Comparison of ENCODE assay signal across 14 cellular contexts in the genomic region with DNA sequence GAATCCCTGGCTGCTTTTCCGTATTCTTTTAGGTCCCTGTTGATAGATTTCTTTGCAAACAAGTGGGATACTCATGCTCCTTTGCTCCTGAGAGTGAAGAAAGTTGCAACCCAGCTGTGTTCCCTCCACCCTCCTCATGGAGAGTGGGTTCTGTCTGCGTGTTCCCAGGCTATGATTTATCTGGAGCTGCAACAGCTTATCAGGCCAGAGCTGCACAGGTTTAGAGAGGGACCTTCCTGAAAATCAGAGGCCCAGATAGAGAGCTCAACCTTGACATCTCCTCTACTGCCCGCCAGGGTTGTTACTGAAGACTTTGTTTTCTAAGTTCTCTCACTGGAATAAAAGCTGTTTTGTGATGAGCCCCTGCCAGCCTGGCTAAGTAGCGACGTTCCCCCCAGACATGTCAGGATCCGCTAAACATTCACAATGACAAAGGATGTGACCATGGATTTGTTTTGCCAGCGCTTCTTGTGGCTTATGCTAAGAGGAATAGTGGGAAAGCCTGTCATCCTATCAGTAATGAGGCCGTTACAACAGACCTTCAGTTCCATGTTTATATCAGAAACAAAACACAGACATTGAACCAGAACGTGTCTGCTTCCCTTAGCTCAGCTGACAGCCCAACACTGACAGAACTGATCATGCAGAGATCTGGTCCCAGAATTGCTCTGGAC. TPM values are rescaled to one million over a fixed set of nuclear protein-coding genes. Genes with fewer than 3 reads are reported as not detected.
"Had no signal": no experiment of that assay in that cellular context is flagged by ENCODE, and none has a peak within 500 bp of the region (broad histone marks: within the 10 kb centered on the region; RNA-seq: fewer than 3 reads in every experiment).

No MANE protein-coding gene starts in this region.

- H3K27me3 ChIP-seq: body of pancreas, neural progenitor cell, pancreas had no signal

- H3K4me3 Mint-ChIP-seq: activated B cell treated with CpG ODN at 0.5 μM for 24 hours; activated CD4-positive, alpha-beta T cell treated with anti-CD3 and anti-CD28 coated beads, Interleukin-2, amount 10 ng/mL, durations not matched to agents 24 days and 14 days; activated naive CD4-positive, alpha-beta T cell treated with anti-CD3 and anti-CD28 coated beads for 36 hours; neural progenitor cell; stimulated activated naive CD8-positive, alpha-beta T cell treated with anti-CD3 and anti-CD28 coated beads, Interleukin-15, amount 100 ng/mL, for 72 hours; T-helper 1 cell treated with Interleukin-12 subunit alpha and Interleukin-12 subunit beta and Interleukin-4 antibody, amounts not matched to agents 30 μg/mL and 1 μg/mL, for 36 hours had no signal

- H3K36me3 Mint-ChIP-seq: neural progenitor cell had no signal

- ATAC-seq: body of pancreas; esophagus mucosa; left colon; pancreas; stimulated activated naive CD8-positive, alpha-beta T cell treated with anti-CD3 and anti-CD28 coated beads, Interleukin-15, amount 100 ng/mL, for 72 hours had no signal

- H3K4me2 ChIP-seq: neural progenitor cell had no signal

- H3K4me3 ChIP-seq: body of pancreas, neural progenitor cell, pancreas had no signal

- H3K36me3 ChIP-seq: neural progenitor cell had no signal

- DNase-seq: activated B cell treated with CpG ODN at 0.5 μM for 24 hours; activated CD4-positive, alpha-beta T cell treated with anti-CD3 and anti-CD28 coated beads, Interleukin-2, amount 10 ng/mL, durations not matched to agents 24 days and 14 days; activated CD8-positive, alpha-beta memory T cell treated with anti-CD3 and anti-CD28 coated beads for 24 hours; activated naive CD4-positive, alpha-beta T cell treated with anti-CD3 and anti-CD28 coated beads for 36 hours; body of pancreas; cerebellar nuclear complex; left colon; pancreas; stimulated activated CD4-positive, alpha-beta T cell treated with anti-CD3 and anti-CD28 coated beads, Interleukin-15, amount 100 ng/mL, for 24 hours; stimulated activated CD4-positive, alpha-beta T cell treated with anti-CD3 and anti-CD28 coated beads, Interleukin-4, amount 100 ng/mL, for 24 hours; stimulated activated naive CD8-positive, alpha-beta T cell treated with anti-CD3 and anti-CD28 coated beads, Interleukin-15, amount 100 ng/mL, for 72 hours had no signal

- H3K9ac ChIP-seq: neural progenitor cell had no signal

- H3K27ac Mint-ChIP-seq: activated B cell treated with CpG ODN at 0.5 μM for 24 hours; activated CD4-positive, alpha-beta T cell treated with anti-CD3 and anti-CD28 coated beads, Interleukin-2, amount 10 ng/mL, durations not matched to agents 24 days and 14 days; activated naive CD4-positive, alpha-beta T cell treated with anti-CD3 and anti-CD28 coated beads for 36 hours; neural progenitor cell; stimulated activated naive CD8-positive, alpha-beta T cell treated with anti-CD3 and anti-CD28 coated beads, Interleukin-15, amount 100 ng/mL, for 72 hours; T-helper 1 cell treated with Interleukin-12 subunit alpha and Interleukin-12 subunit beta and Interleukin-4 antibody, amounts not matched to agents 30 μg/mL and 1 μg/mL, for 36 hours had no signal

- H3K9me3 ChIP-seq: body of pancreas, pancreas had no signal

- H3K27ac ChIP-seq: body of pancreas, neural progenitor cell, pancreas had no signal

- H3K9me3 Mint-ChIP-seq: activated B cell treated with CpG ODN at 0.5 μM for 24 hours; activated CD4-positive, alpha-beta T cell treated with anti-CD3 and anti-CD28 coated beads, Interleukin-2, amount 10 ng/mL, durations not matched to agents 24 days and 14 days; activated naive CD4-positive, alpha-beta T cell treated with anti-CD3 and anti-CD28 coated beads for 36 hours; neural progenitor cell; T-helper 1 cell treated with Interleukin-12 subunit alpha and Interleukin-12 subunit beta and Interleukin-4 antibody, amounts not matched to agents 30 μg/mL and 1 μg/mL, for 36 hours had no signal

- H3K4me1 Mint-ChIP-seq: activated B cell treated with CpG ODN at 0.5 μM for 24 hours; activated CD4-positive, alpha-beta T cell treated with anti-CD3 and anti-CD28 coated beads, Interleukin-2, amount 10 ng/mL, durations not matched to agents 24 days and 14 days; stimulated activated naive CD8-positive, alpha-beta T cell treated with anti-CD3 and anti-CD28 coated beads, Interleukin-15, amount 100 ng/mL, for 72 hours had no signal

RNA-seq across cellular contexts. Expression of a gene that starts 58.5 kb away (rescaled TPM):
- total RNA-seq: activated CD4-positive, alpha-beta T cell treated with anti-CD3 and anti-CD28 coated beads, Interleukin-2, amount 10 ng/mL, durations not matched to agents 24 days and 14 days had no signal
